ENCODE assay signal across 31 cellular contexts in the genomic region with DNA sequence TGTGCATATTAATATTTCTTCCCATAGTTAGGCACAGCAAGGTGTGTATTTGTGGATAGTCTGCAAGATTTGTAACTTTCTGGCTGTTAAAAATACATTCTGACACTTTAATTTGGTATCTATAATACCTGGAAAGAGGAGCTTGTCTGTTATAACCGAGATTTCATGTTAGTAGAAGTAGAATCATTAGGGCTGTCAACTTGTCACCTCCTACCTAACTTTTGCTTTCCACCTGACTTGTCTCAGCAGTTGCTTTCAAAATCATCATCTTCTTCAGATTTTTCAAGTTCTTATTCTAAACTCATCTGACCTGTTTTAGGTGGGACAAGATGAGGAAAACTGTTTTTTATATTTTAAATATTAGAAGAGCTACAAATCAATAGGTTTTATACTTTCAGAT.
"Had no signal": no experiment of that assay in that cellular context is flagged by ENCODE, and none has a peak within 500 bp of the region (broad histone marks: within the 10 kb centered on the region; RNA-seq: fewer than 3 reads in every experiment).

No MANE protein-coding gene starts in this region.

- H3K4me3 ChIP-seq: neural progenitor cell, ovary, right lobe of liver, sigmoid colon, skin epidermis, smooth muscle cell, spleen, suprapubic skin, testis, tibial artery, transverse colon, upper lobe of right lung, uterus had no signal

- H3K27ac ChIP-seq: neural progenitor cell, ovary, parathyroid adenoma, right lobe of liver, sigmoid colon, skin epidermis, spleen, suprapubic skin, testis, tibial artery, transverse colon, upper lobe of right lung, uterus had no signal

- H3K27me3 ChIP-seq: neural progenitor cell, ovary, right lobe of liver, sigmoid colon, spleen, suprapubic skin, testis, tibial artery, transverse colon, upper lobe of right lung, uterus had no signal

- H3K79me2 ChIP-seq: parathyroid adenoma had no signal

- H3K36me3 ChIP-seq: ovary, uterus had no signal

- DNase-seq: naive B cell; naive thymus-derived CD8-positive, alpha-beta T cell; nephron progenitor cell; occipital lobe; ovary; posterior cingulate gyrus; right cardiac atrium; right lobe of liver; sigmoid colon; spleen; stimulated activated CD4-positive, alpha-beta T cell treated with anti-CD3 and anti-CD28 coated beads, Interleukin-12 subunit alpha, Interleukin-12 subunit beta, amount 100 ng/mL, for 4 hours; stimulated activated CD4-positive, alpha-beta T cell treated with anti-CD3 and anti-CD28 coated beads, Interleukin-1b, Interleukin-23, amount 100 ng/mL, for 48 hours; stimulated activated CD4-positive, alpha-beta T cell treated with anti-CD3 and anti-CD28 coated beads, Interleukin-4, amount 100 ng/mL, for 1 hour; stimulated activated CD4-positive, alpha-beta T cell treated with anti-CD3 and anti-CD28 coated beads, Interleukin-4, amount 100 ng/mL, for 4 hours; stimulated activated CD8-positive, alpha-beta memory T cell treated with anti-CD3 and anti-CD28 coated beads, Interleukin-4, amount 100 ng/mL, for 48 hours; stimulated activated naive CD4-positive, alpha-beta T cell; stimulated activated naive CD8-positive, alpha-beta T cell treated with anti-CD3 and anti-CD28 coated beads, Interleukin-15, amount 100 ng/mL, for 72 hours; stimulated activated naive CD8-positive, alpha-beta T cell treated with anti-CD3 and anti-CD28 coated beads, Interleukin-15, Interleukin-2, amounts not matched to agents 100 U/mL and 50 U/mL, for 24 hours; substantia nigra; testis; tibial artery; transverse colon; upper lobe of right lung; uterus had no signal

- H3K9ac ChIP-seq: neural progenitor cell, parathyroid adenoma had no signal

- H2AFZ ChIP-seq: neural progenitor cell, parathyroid adenoma had no signal

- H3K9me3 ChIP-seq: right lobe of liver, suprapubic skin, testis, transverse colon, upper lobe of right lung had no signal

- H3K4me2 ChIP-seq: neural progenitor cell, smooth muscle cell had no signal

- ATAC-seq: naive thymus-derived CD8-positive, alpha-beta T cell; natural killer cell treated with Interleukin-12 subunit alpha and Interleukin-12 subunit beta and Interleukin-15 and Interleukin-18, amount 100 ng/mL, for 72 hours; right cardiac atrium; right lobe of liver; stimulated activated memory B cell treated with anti-CD40 and anti-IgM and Interleukin-4, amounts not matched to agents 10 μg/mL and 1 μg/mL and 100 μg/mL, for 72 hours; stimulated activated naive CD8-positive, alpha-beta T cell treated with anti-CD3 and anti-CD28 coated beads, Interleukin-15, amount 100 ng/mL, for 72 hours; stimulated activated naive CD8-positive, alpha-beta T cell treated with anti-CD3 and anti-CD28 coated beads, Interleukin-15, Interleukin-2, amounts not matched to agents 100 U/mL and 50 U/mL, for 24 hours; upper lobe of right lung had no signal

- H3K4me1 ChIP-seq: parathyroid adenoma, right lobe of liver, testis, tibial artery, transverse colon, upper lobe of right lung, uterus had no signal
